9 cellular contexts compared by ENCODE assay signal in the genomic region with DNA sequence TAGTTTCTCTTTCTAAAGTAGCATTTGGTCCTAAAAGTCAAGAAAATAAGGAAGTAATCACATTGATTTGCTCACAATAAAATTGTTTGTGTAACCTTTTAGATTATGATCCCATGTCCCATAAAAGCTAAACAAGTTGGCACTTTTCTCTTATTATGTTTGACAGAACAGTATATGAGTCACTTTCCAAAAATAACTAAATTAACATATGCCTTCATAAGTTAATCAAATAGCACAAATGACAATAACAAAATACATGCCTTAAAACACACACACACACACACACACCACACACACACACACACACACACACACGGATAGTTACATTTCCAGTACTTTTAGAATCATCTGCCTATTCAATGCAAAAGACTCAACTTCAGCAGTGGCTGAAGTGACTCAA. TPM values are rescaled to one million over a fixed set of nuclear protein-coding genes. Genes with fewer than 3 reads are reported as not detected.
DNase-seq lines count a peak whose midpoint lies in the region; ATAC-seq and TF ChIP-seq lines count a peak whose summit lies in the region.
"Had no signal": no experiment of that assay in that cellular context is flagged by ENCODE, and none has a peak within 500 bp of the region (broad histone marks: within the 10 kb centered on the region; RNA-seq: fewer than 3 reads in every experiment).

No MANE protein-coding gene starts in this region.

- TF ChIP-seq CTCF in IMR-90 (conservative IDR thresholded peaks at IDR 0.05; ENCODE audit: low read depth, low read length) (no peak), mammary epithelial cell (conservative IDR thresholded peaks at IDR 0.05 in 1 of 2, IDR thresholded peaks at IDR 0.05 in 1 of 2; ENCODE audit: extremely low read depth in 1 of 2, insufficient read depth in 1 of 2, low read depth in 1 of 2, low read length in 2 of 2) (no peak)

- peak overlapping the region; percentile 71 for H3K4me2 ChIP-seq in IMR-90 (ENCODE audit: low read depth, low read length)
- peak overlapping the region; percentile 90 for H3K4me2 ChIP-seq in mammary epithelial cell (ENCODE audit: insufficient read depth, low read depth, low read length)

- no peak overlapping the region for H3K4ac ChIP-seq in IMR-90 (ENCODE audit: low read depth, low read length)

- no peaks in the 10 kb centered on the region for H3K27me3 ChIP-seq in IMR-90 (ENCODE audit: control insufficient read depth, insufficient read depth, low read length)
- H3K27me3 ChIP-seq in mammary epithelial cell (ENCODE audit: insufficient read depth, low read length): no peaks in the 10 kb centered on the region
- H3K27me3 ChIP-seq: SJSA1 had no signal

- no peak overlapping the region for H2AFZ ChIP-seq in IMR-90 (replicated peaks; ENCODE audit: low read length, poor library complexity)
- H2AFZ ChIP-seq in mammary epithelial cell (ENCODE audit: low read depth, low read length): no peak overlapping the region

- no peak overlapping the region for H2BK120ac ChIP-seq in IMR-90 (ENCODE audit: low read depth, low read length)

- H3K4me1 ChIP-seq in IMR-90 (ENCODE audit: control insufficient read depth, insufficient read depth, low read length): peaks cover 10% of the 10 kb centered on the region
- H3K4me1 ChIP-seq in mammary epithelial cell (ENCODE audit: insufficient read depth, low read length): peaks cover 12% of the 10 kb centered on the region

- H3K18ac ChIP-seq in IMR-90 (ENCODE audit: low read depth, low read length): no peak overlapping the region

- H3K27ac ChIP-seq in IMR-90 (ENCODE audit: insufficient read depth, low read length): no peak overlapping the region
- H3K27ac ChIP-seq in mammary epithelial cell (ENCODE audit: insufficient read depth, low read depth, low read length): peak overlapping the region; percentile 8
- H3K27ac ChIP-seq in caudate nucleus (ENCODE audit: low read depth, low read length): no peak overlapping the region
- H3K27ac ChIP-seq: SJSA1 had no signal

- dilution Hi-C loops in IMR-90 (cut with HindIII; ENCODE audit: low sequenced_read_pairs, unreplicated experiment): no loop called here
- dilution Hi-C loops in mammary epithelial cell (cut with HindIII; ENCODE audit: low sequenced_read_pairs): no loop called here

- H3K14ac ChIP-seq in IMR-90 (replicated peaks; ENCODE audit: low read depth, low read length): 0 out of 2 replicates have a peak overlapping the region, but pooled peaks have one; percentile 3

- in situ Hi-C loops in IMR-90 (cut with MboI; ENCODE audit: low sequenced_read_pairs) (loop anchor here (25.0 kb wide), 1 partner anchor 425 kb away; no protein-coding TSS in a partner anchor), mammary epithelial cell (cut with MboI; ENCODE audit: low sequenced_read_pairs in 2 of 2) (no loop called here)

- H4K5ac ChIP-seq in IMR-90 (ENCODE audit: low read depth, low read length): no peak overlapping the region

- peak overlapping the region; percentile 20; the same call in 1 of the 2 replicates for H3K4me3 ChIP-seq in IMR-90 (ENCODE audit: insufficient read depth, low read depth, low read length)
- peak overlapping the region in 2 of 3 experiments; percentile 92 to 96 for H3K4me3 ChIP-seq in mammary epithelial cell (replicated peaks in 1 of 3; ENCODE audit: insufficient read depth in 1 of 3, low read depth in 2 of 3, low read length in 3 of 3)
- H3K4me3 ChIP-seq: SJSA1 had no signal

- no peak overlapping the region for H2BK15ac ChIP-seq in IMR-90 (ENCODE audit: low read depth, low read length)

- H2BK20ac ChIP-seq in IMR-90 (ENCODE audit: low read depth, low read length): no peak overlapping the region

- H3K9me3 ChIP-seq in IMR-90 (ENCODE audit: control insufficient read depth, insufficient read depth, low read length) (no peaks in the 10 kb centered on the region), mammary epithelial cell (replicated peaks; ENCODE audit: insufficient read depth, low read length) (no peaks in the 10 kb centered on the region)
- H3K9me3 ChIP-seq: SJSA1 had no signal

- H3K9ac ChIP-seq in IMR-90 (ENCODE audit: low read depth, low read length): no peak overlapping the region; the same call in 1 of the 2 replicates
- H3K9ac ChIP-seq in mammary epithelial cell (ENCODE audit: insufficient read depth, low read length): peak overlapping the region; percentile 33

- no CpG with 5 or more reads among the region's 1 CpG for WGBS in IMR-90 (ENCODE audit: extremely low coverage in 2 of 2, insufficient read length in 1 of 2), 2 experiments
- WGBS in mammary epithelial cell (ENCODE audit: low coverage, missing lambda C conversion rate): 45% methylated on average over 1 of the region's 1 CpG

- POLR2A ChIA-PET in IMR-90 (lab: Charles Lee; ENCODE audit: unreplicated experiment): no interaction called here

- no peak overlapping the region for H2AK5ac ChIP-seq in IMR-90 (ENCODE audit: low read depth, low read length)

- no peak overlapping the region for H2BK5ac ChIP-seq in IMR-90 (ENCODE audit: low read depth, low read length, poor library complexity, severe bottlenecking)

- peaks cover 83% of the 10 kb centered on the region for H3K79me2 ChIP-seq in mammary epithelial cell (ENCODE audit: insufficient read depth, low read length)

- H3K9me3 Mint-ChIP-seq in naive B cell: no peaks in the 10 kb centered on the region

- peaks cover 5 to 38% of the 10 kb centered on the region in 2 experiments; a peak in 2 of 4 replicates for H3K79me1 ChIP-seq in IMR-90 (ENCODE audit: low read depth in 1 of 2, low read length in 2 of 2)

- no peak for TF ChIP-seq RAD21 in IMR-90 (IDR thresholded peaks at IDR 0.05; ENCODE audit: low read length)

- no peak overlapping the region for H4K8ac ChIP-seq in IMR-90 (ENCODE audit: low read depth in 2 of 2, low read length in 2 of 2)

- no peak for TF ChIP-seq POLR2A in IMR-90 (IDR thresholded peaks at IDR 0.05; ENCODE audit: low read depth, low read length)

- H2AK9ac ChIP-seq in IMR-90 (replicated peaks; ENCODE audit: low read depth, low read length, poor library complexity): no peak overlapping the region

- H3K27me3 Mint-ChIP-seq in naive B cell: no peaks in the 10 kb centered on the region

- H4K91ac ChIP-seq in IMR-90 (ENCODE audit: insufficient read depth, low read depth, low read length): no peak overlapping the region

- H3K36me3 Mint-ChIP-seq in naive B cell: peaks cover 8 to 11% of the 10 kb centered on the region in 2 donors

- DNase-seq in CD1c-positive myeloid dendritic cell (ENCODE audit: extremely low spot score) (peak; percentile 24), IMR-90 (peak; percentile 31), mammary epithelial cell (peak; percentile 4), naive B cell (no peak), activated gamma-delta T cell treated with Interleukin-2 at 50 U/mL for 16 hours (no peak), caudate nucleus (lab: John Stamatoyannopoulos, UW) (no peak), NCI-H187 treated with DMSO at 0.1 percent for 48 hours (lab: John Stamatoyannopoulos, UW) (no peak)

- ATAC-seq in IMR-90 (ENCODE audit: low read depth) (no peak), naive B cell (ENCODE audit: low read depth in 2 of 2) (no peak), GM19467 (IDR thresholded peaks at IDR 0.05; ENCODE audit: unreplicated experiment) (no peak)

- peaks cover 45 to 51% (median 51%) of the 10 kb centered on the region in 3 donors for H3K4me1 Mint-ChIP-seq in naive B cell

- H3K23ac ChIP-seq in IMR-90 (ENCODE audit: low read depth, low read length): no peak overlapping the region

- intact Hi-C loops in IMR-90 (cut with micrococcal nuclease): no loop called here
- intact Hi-C loops in mammary epithelial cell (cut with micrococcal nuclease): loop anchor here (10.0 kb wide), 2 partner anchors 198 to 228 kb away; partner anchors contain the start of gene BRIP1

- BruUV-seq in IMR-90 (replicated peaks; lab: Mats Ljungman, UMichigan) (no TSS peak), mammary epithelial cell (replicated peaks; lab: Mats Ljungman, UMichigan) (no TSS peak)

- H3K4me3 Mint-ChIP-seq in naive B cell: peak overlapping the region in 7 of 8 donors; percentile 14 to 94 (median 65)

- H3K56ac ChIP-seq in IMR-90 (ENCODE audit: extremely low read depth, insufficient read depth, low read length): no peak overlapping the region

- CTCF ChIA-PET in IMR-90 (lab: Yijun Ruan, JAX): interaction anchor here (0.5 kb wide), 1 partner anchor 17 kb away, joined by 6 read pairs; no protein-coding TSS in a partner anchor
- CTCF ChIA-PET in mammary epithelial cell (lab: Charles Lee; ENCODE audit: low non-redundant PET): no interaction called here

- H3K36me3 ChIP-seq in IMR-90 (ENCODE audit: control insufficient read depth, insufficient read depth, low read length) (peaks cover 8% of the 10 kb centered on the region), mammary epithelial cell (ENCODE audit: insufficient read depth, low read length) (peaks cover 10% of the 10 kb centered on the region)

- peaks cover 3% of the 10 kb centered on the region for H3K9me1 ChIP-seq in IMR-90 (ENCODE audit: insufficient read depth, low read length)

- H3K27ac Mint-ChIP-seq in naive B cell: peak overlapping the region in 3 of 6 donors; percentile 26 to 67 (median 42)

- H4K20me1 ChIP-seq in IMR-90 (ENCODE audit: insufficient read depth, low read length) (peaks cover 71% of the 10 kb centered on the region), mammary epithelial cell (ENCODE audit: insufficient read depth, low read length) (peaks cover 2% of the 10 kb centered on the region)

TF ChIP-seq in IMR-90, 13 proteins besides CTCF, POLR2A, EP300 and RAD21:
- TF ChIP-seq RCOR1 (IDR thresholded peaks at IDR 0.05; ENCODE audit: insufficient replicate concordance, low read length): no peak
- TF ChIP-seq MXI1 (IDR thresholded peaks at IDR 0.05; ENCODE audit: borderline replicate concordance, low read depth, low read length): no peak
- TF ChIP-seq BHLHE40 (IDR thresholded peaks at IDR 0.05; ENCODE audit: low read depth, low read length): no peak
- TF ChIP-seq CHD1 (IDR thresholded peaks at IDR 0.05; ENCODE audit: low read depth, low read length): no peak
- TF ChIP-seq RFX5 (IDR thresholded peaks at IDR 0.05; ENCODE audit: low read depth, low read length): no peak
- TF ChIP-seq MAFK (IDR thresholded peaks at IDR 0.05; ENCODE audit: low read depth, low read length): no peak
- no peak for TF ChIP-seq SMC3 (IDR thresholded peaks at IDR 0.05; ENCODE audit: low read depth, low read length)
- no peak for TF ChIP-seq NFE2L2 (IDR thresholded peaks at IDR 0.05; ENCODE audit: low read depth, low read length)

RNA-seq across cellular contexts. Expression of gene MED13, which starts 2.8 kb away (rescaled TPM):
- total RNA-seq in IMR-90 (2012; rRNA removed) (51.1 and 67.2 TPM in 2 replicates), mammary epithelial cell (10 to 100 TPM; 50.1 to 79.9 TPM)
- polyA plus RNA-seq in IMR-90 (2012; rRNA removed) (7.1 and 9.7 TPM in 2 replicates), mammary epithelial cell (20.5 TPM), naive B cell (ENCODE audit: low read depth in 6 of 6) (1 to 10 TPM in 5 of 6 donors, under 1 TPM in 1; 0.60 to 8.6 (median 4.9) TPM)
- 1.5 and 3.2 TPM in 2 replicates for polyA plus RNA-seq in IMR-90 (2012; cell fraction: cytosol; rRNA removed)
- polyA plus RNA-seq in IMR-90 (2012; cell fraction: nucleus; rRNA removed; ENCODE audit: low replicate concordance): 2.9 and 17.1 TPM in 2 replicates
- polyA minus RNA-seq in mammary epithelial cell: 146 TPM

Comparison
In these comparisons a context has a peak if more than half of its experiments do, and no peak if none do; other contexts are left out.
1. DNase-seq: peak in CD1c-positive myeloid dendritic cell (single experiment), IMR-90 (single experiment) and mammary epithelial cell (single experiment); none in naive B cell (single experiment), activated gamma-delta T cell treated with Interleukin-2 at 50 U/mL for 16 hours (single experiment), caudate nucleus (0 of 61) and NCI-H187 treated with DMSO at 0.1 percent for 48 hours (single experiment).